Comparison of ENCODE assay signal across 11 cellular contexts in genomic region chr7:121084748-121085336, GRCh38.
DNase-seq lines count a peak whose midpoint lies in the region; ATAC-seq, FAIRE-seq and TF ChIP-seq lines count a peak whose summit lies in the region.
"Had no signal": no experiment of that assay in that cellular context is flagged by ENCODE, and none has a peak within 500 bp of the region (broad histone marks: within the 10 kb centered on the region; RNA-seq: fewer than 3 reads in every experiment).

No MANE protein-coding gene starts in this region.

- H3K14ac ChIP-seq in H1 (ENCODE audit: insufficient read length) (no peak overlapping the region), mesenchymal stem cell (ENCODE audit: low read length in 2 of 2) (peak overlapping the region in 1 of 2 experiments; percentile 84)

- no peak for TF ChIP-seq CTCF in AG04450 (IDR thresholded peaks at IDR 0.05; ENCODE audit: low read depth, low read length)
- TF ChIP-seq CTCF in H1 (IDR thresholded peaks at IDR 0.05; ENCODE audit: control extremely low read depth in 1 of 3, insufficient read depth in 1 of 3, low read depth in 1 of 3, low read length in 3 of 3): no peak
- no peak for TF ChIP-seq CTCF in dorsolateral prefrontal cortex (IDR thresholded peaks at IDR 0.05 in 54 of 56, conservative IDR thresholded peaks at IDR 0.05 in 2 of 56; ENCODE audit: low read depth in 1 of 56, partially characterized antibody in 56 of 56)

- no peak overlapping the region for H3K9ac ChIP-seq in H1 (replicated peaks in 1 of 4; ENCODE audit: extremely low read depth in 1 of 4, low read depth in 3 of 4, low read length in 3 of 4)
- peak overlapping the region; percentile 84 for H3K9ac ChIP-seq in mesenchymal stem cell (ENCODE audit: low read length)

- H3K23me2 ChIP-seq in H1 (ENCODE audit: low read depth, low read length): no peaks in the 10 kb centered on the region

- H3K23ac ChIP-seq in H1 (ENCODE audit: insufficient read length) (no peak overlapping the region), mesenchymal stem cell (ENCODE audit: low read length in 2 of 2) (no peak overlapping the region)

- no peaks in the 10 kb centered on the region for H4K20me1 ChIP-seq in H1 (replicated peaks in 1 of 2; ENCODE audit: control insufficient read depth in 1 of 2, insufficient read depth in 2 of 2, low read length in 2 of 2)

- CTCF ChIA-PET in AG04450 (lab: Charles Lee): interaction anchor here (0.7 to 14.9 kb wide), 6 partner anchors 9 to 279 kb away, joined by 3 to 178 read pairs (median 4); partner anchors contain the start of gene CPED1
- CTCF ChIA-PET in H1 (lab: Charles Lee; ENCODE audit: partially characterized antibody): interaction anchor here (0.8 to 5.9 kb wide), 10 partner anchors 12 to 295 kb away, joined by 3 to 39 read pairs (median 4); partner anchors contain the start of gene CPED1

- no peaks in the 10 kb centered on the region for H3K36me3 ChIP-seq in H1 (ENCODE audit: control insufficient read depth in 2 of 4, insufficient read depth in 4 of 4, low read length in 3 of 4)
- H3K36me3 ChIP-seq in mesenchymal stem cell (ENCODE audit: control insufficient read depth in 1 of 2, insufficient read depth in 2 of 2, low read depth in 1 of 2, low read length in 2 of 2): no peaks in the 10 kb centered on the region
- H3K36me3 ChIP-seq: suprapubic skin had no signal

- peak overlapping the region; percentile 97 for H3K27ac ChIP-seq in AG04450 (ENCODE audit: low read depth, low read length)
- H3K27ac ChIP-seq in H1 (ENCODE audit: low read depth, low read length): no peak overlapping the region
- peak overlapping the region; percentile 89 for H3K27ac ChIP-seq in mesenchymal stem cell (ENCODE audit: low read length, poor library complexity, severe bottlenecking)
- H3K27ac ChIP-seq in dorsolateral prefrontal cortex: peak overlapping the region in 1 of 59 donors; percentile 24
- H3K27ac ChIP-seq: suprapubic skin had no signal

- DNase-seq in AG04450 (ENCODE audit: low read depth, low spot score) (peak; percentile 90), NCI-H524 treated with DMSO at 0.1 percent for 48 hours (lab: John Stamatoyannopoulos, UW) (peak; percentile 70), H1 (ENCODE audit: low read depth in 1 of 2, low spot score in 2 of 2) (no peak), mesenchymal stem cell (peak; percentile 83), dorsolateral prefrontal cortex (no peak), DMS114 treated with DMSO at 0.1 percent for 48 hours (lab: John Stamatoyannopoulos, UW; ENCODE audit: unreplicated experiment) (no peak), hippocampal formation (lab: John Stamatoyannopoulos, UW) (no peak)
- DNase-seq: activated CD4-positive, alpha-beta T cell treated with anti-CD3 and anti-CD28 coated beads for 1 hour; CD4-positive, CD25-positive, alpha-beta regulatory T cell had no signal

- no peaks in the 10 kb centered on the region for H3K79me2 ChIP-seq in H1 (ENCODE audit: control insufficient read depth in 1 of 2, insufficient read depth in 2 of 2, low read length in 2 of 2)

- H3K27me3 ChIP-seq in AG04450 (ENCODE audit: control insufficient read depth, insufficient read depth, low read length): no peaks in the 10 kb centered on the region
- H3K27me3 ChIP-seq in H1 (replicated peaks in 1 of 4; ENCODE audit: control insufficient read depth in 3 of 4, extremely low read depth in 1 of 4, insufficient read depth in 3 of 4, low read length in 3 of 4): no peaks in the 10 kb centered on the region; a peak in 1 of 7 replicates
- no peaks in the 10 kb centered on the region for H3K27me3 ChIP-seq in mesenchymal stem cell (ENCODE audit: control insufficient read depth in 1 of 2, insufficient read depth in 1 of 2, low read length in 2 of 2)
- H3K27me3 ChIP-seq in dorsolateral prefrontal cortex: no peaks in the 10 kb centered on the region
- H3K27me3 ChIP-seq: suprapubic skin had no signal

- H3K4me3 ChIP-seq in AG04450 (ENCODE audit: low read depth, low read length) (peak overlapping the region; percentile 39), H1 (ENCODE audit: extremely low read depth in 1 of 4, insufficient read depth in 2 of 4, low read depth in 3 of 4, low read length in 4 of 4) (no peak overlapping the region), mesenchymal stem cell (ENCODE audit: insufficient read depth in 1 of 2, low read depth in 1 of 2, low read length in 2 of 2) (peak overlapping the region in 1 of 2 experiments; percentile 44), dorsolateral prefrontal cortex (no peak overlapping the region)
- H3K4me3 ChIP-seq: suprapubic skin had no signal

- H3K18ac ChIP-seq in H1 (ENCODE audit: extremely low read depth, low read length) (no peak overlapping the region), mesenchymal stem cell (ENCODE audit: low read depth in 1 of 2, low read length in 2 of 2) (peak overlapping the region; percentile 1 to 79)

- H2BK5ac ChIP-seq in H1 (ENCODE audit: low read depth, low read length) (no peak overlapping the region), mesenchymal stem cell (ENCODE audit: low read depth, low read length, poor library complexity, severe bottlenecking) (peak overlapping the region; percentile 4)

- no peak overlapping the region for H3K4me2 ChIP-seq in H1 (ENCODE audit: insufficient read depth in 1 of 2, low read depth in 2 of 2, low read length in 2 of 2)
- no peak overlapping the region for H3K4me2 ChIP-seq in mesenchymal stem cell (ENCODE audit: low read length, poor library complexity, severe bottlenecking)

- no peak overlapping the region for H2AFZ ChIP-seq in H1 (ENCODE audit: low read length)
- no peak overlapping the region for H2AFZ ChIP-seq in mesenchymal stem cell (ENCODE audit: low read depth, low read length)

- no peak for ATAC-seq in HG03135 (IDR thresholded peaks at IDR 0.05; ENCODE audit: unreplicated experiment)

- no peak overlapping the region for H2BK20ac ChIP-seq in H1 (ENCODE audit: low read length)

- H2BK120ac ChIP-seq in H1 (replicated peaks; ENCODE audit: low read depth, low read length) (no peak overlapping the region), mesenchymal stem cell (ENCODE audit: low read depth, low read length) (peak overlapping the region; percentile 8)

- no peak overlapping the region for H4K5ac ChIP-seq in H1 (ENCODE audit: insufficient read length, low read depth, low read length)

- 87% methylated on average over 5 of the region's 5 CpGs; no CpG with 5 or more reads in 1 of the 2 experiments for WGBS in H1 (ENCODE audit: extremely low coverage in 1 of 2, insufficient coverage in 1 of 2, insufficient read length in 1 of 2, insufficient replicate concordance in 2 of 2, low coverage in 1 of 2, low lambda C conversion rate in 2 of 2, missing lambda C conversion rate in 1 of 2), 2 experiments
- WGBS in mesenchymal stem cell: 7% methylated on average over 5 of the region's 5 CpGs

- TF ChIP-seq RAD21 in H1 (IDR thresholded peaks at IDR 0.05 in 1 of 2, conservative IDR thresholded peaks at IDR 0.05 in 1 of 2; ENCODE audit: low read depth in 2 of 2, low read length in 2 of 2): no peak

- POLR2A ChIA-PET in AG04450 (lab: Yijun Ruan, JAX): interaction anchor here (0.6 to 5.1 kb wide), 4 partner anchors 57 to 134 kb away, joined by 3 to 62 read pairs (median 6); partner anchors contain the start of genes CPED1 and ING3
- POLR2A ChIA-PET in H1 (lab: Charles Lee; ENCODE audit: partially characterized antibody): no interaction called here

- H2BK12ac ChIP-seq in H1 (ENCODE audit: low read depth, low read length) (no peak overlapping the region), mesenchymal stem cell (ENCODE audit: low read length in 2 of 2) (peak overlapping the region in 1 of 2 experiments; percentile 90)

- H4K8ac ChIP-seq in H1 (ENCODE audit: extremely low read depth, insufficient read depth, low read length) (peak overlapping the region; percentile 38; the same call in 1 of the 2 replicates), mesenchymal stem cell (ENCODE audit: low read length) (peak overlapping the region; percentile 38)

- no peaks in the 10 kb centered on the region for H3K79me1 ChIP-seq in H1 (ENCODE audit: low read depth, low read length)
- no peaks in the 10 kb centered on the region for H3K79me1 ChIP-seq in mesenchymal stem cell (replicated peaks; ENCODE audit: low read length, poor library complexity, severe bottlenecking)

- H3K4me1 ChIP-seq in H1 (replicated peaks in 1 of 4; ENCODE audit: control insufficient read depth in 3 of 4, insufficient read depth in 4 of 4, low read length in 3 of 4): no peaks in the 10 kb centered on the region
- H3K4me1 ChIP-seq in mesenchymal stem cell (ENCODE audit: control insufficient read depth, insufficient read depth, low read depth, low read length): peaks cover 6% of the 10 kb centered on the region
- H3K4me1 ChIP-seq: suprapubic skin had no signal

- H2AK5ac ChIP-seq in H1 (ENCODE audit: low read depth, low read length): no peak overlapping the region
- peak overlapping the region; percentile 3 for H2AK5ac ChIP-seq in mesenchymal stem cell (ENCODE audit: low read length, severe bottlenecking)

- no peak overlapping the region for H4K91ac ChIP-seq in H1 (replicated peaks; ENCODE audit: insufficient read length, low read length)
- H4K91ac ChIP-seq in mesenchymal stem cell (ENCODE audit: low read length): peak overlapping the region; percentile 3

- H3K56ac ChIP-seq in H1 (replicated peaks; ENCODE audit: insufficient read length, low read depth, low read length): no peak overlapping the region

- TF ChIP-seq EP300 in H1 (IDR thresholded peaks at IDR 0.05; ENCODE audit: borderline replicate concordance in 1 of 2, low read depth in 2 of 2, low read length in 2 of 2): no peak

- no peak for FAIRE-seq in H1 (lab: Jason Lieb, UNC)

- H3K9me3 ChIP-seq in AG04450 (ENCODE audit: control insufficient read depth, insufficient read depth, low read length) (no peaks in the 10 kb centered on the region), H1 (ENCODE audit: insufficient read depth in 2 of 2, low read depth in 1 of 2, low read length in 1 of 2) (no peaks in the 10 kb centered on the region), mesenchymal stem cell (ENCODE audit: control insufficient read depth, low read length) (no peaks in the 10 kb centered on the region)
- H3K9me3 ChIP-seq: suprapubic skin had no signal

- intact Hi-C loops in dorsolateral prefrontal cortex (cut with DNase I): loop anchor here (5.0 to 10.0 kb wide), 3 partner anchors 98 to 283 kb away; partner anchors contain the start of gene CPED1 (in 1 of the 2)

- no peak for TF ChIP-seq POLR2A in H1 (IDR thresholded peaks at IDR 0.05; ENCODE audit: control extremely low read depth in 1 of 2, low read depth in 2 of 2, low read length in 2 of 2)

- H2BK15ac ChIP-seq in H1 (ENCODE audit: low read length): no peak overlapping the region
- H2BK15ac ChIP-seq in mesenchymal stem cell (ENCODE audit: low read depth, poor library complexity, severe bottlenecking): no peak overlapping the region

- H3K4ac ChIP-seq in H1 (replicated peaks; ENCODE audit: insufficient read length, low read depth, low read length) (no peak overlapping the region), mesenchymal stem cell (ENCODE audit: low read depth in 1 of 2, low read length in 2 of 2) (peak overlapping the region in 1 of 2 experiments; percentile 62)

TF ChIP-seq in H1, 55 proteins besides CTCF, POLR2A, EP300 and RAD21 (continues in another document):
- TF ChIP-seq SIRT6 (IDR thresholded peaks at IDR 0.05; ENCODE audit: low read length): no peak

Comparison
In these comparisons a context has a peak if more than half of its experiments do, and no peak if none do; other contexts are left out.
1. DNase-seq: peak in AG04450 (single experiment), NCI-H524 treated with DMSO at 0.1 percent for 48 hours (single experiment) and mesenchymal stem cell (single experiment); none in H1 (0 of 2), dorsolateral prefrontal cortex (0 of 10), DMS114 treated with DMSO at 0.1 percent for 48 hours (single experiment) and hippocampal formation (0 of 2).